In the genomic region with DNA sequence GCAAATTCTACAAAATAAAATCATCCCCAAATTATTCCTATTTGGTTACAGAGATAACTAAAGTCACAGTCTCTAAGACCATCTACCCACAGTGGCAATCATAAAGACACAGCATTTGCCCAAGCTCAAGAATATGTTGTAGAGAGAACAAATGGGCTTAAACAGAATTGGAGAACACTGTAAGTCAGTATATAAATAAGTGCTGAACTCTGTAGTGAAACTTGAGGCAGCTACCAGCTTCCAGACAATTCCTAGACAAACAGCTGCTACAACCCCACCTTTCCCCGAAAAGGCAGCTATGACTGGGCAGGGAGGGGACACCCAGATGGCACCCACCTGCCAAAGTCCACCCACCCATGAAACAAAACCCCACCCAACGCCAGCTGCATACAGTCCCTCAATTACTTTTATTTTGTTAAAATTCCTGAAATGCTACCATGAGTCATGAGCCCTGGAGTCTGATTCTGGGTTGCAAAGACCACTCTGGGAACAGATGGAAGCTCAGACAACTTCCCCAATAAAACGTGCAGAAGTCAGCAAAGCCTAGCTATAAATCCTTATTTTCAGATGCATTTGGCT, we compare ENCODE assay signal across 11 cellular contexts. TPM values are rescaled to one million over a fixed set of nuclear protein-coding genes. Genes with fewer than 3 reads are reported as not detected.
DNase-seq lines count a peak whose midpoint lies in the region; ATAC-seq and FAIRE-seq lines count a peak whose summit lies in the region.
"Had no signal": no experiment of that assay in that cellular context is flagged by ENCODE, and none has a peak within 500 bp of the region (broad histone marks: within the 10 kb centered on the region; RNA-seq: fewer than 3 reads in every experiment).

No MANE protein-coding gene starts in this region.

- no peak for FAIRE-seq in RCC 7860 (lab: Jason Lieb, UNC)

- peak overlapping the region; percentile 19 to 55 (median 36) for H3K9ac ChIP-seq in skeletal muscle tissue (ENCODE audit: low read depth in 1 of 3, low read length in 3 of 3)

- H3K27ac ChIP-seq in skeletal muscle tissue (ENCODE audit: low read depth, low read length), result peak overlapping the region; percentile 83

- H3K36me3 ChIP-seq in skeletal muscle tissue (ENCODE audit: control insufficient read depth in 3 of 3, insufficient read depth in 3 of 3, low read length in 3 of 3), result no peaks in the 10 kb centered on the region

- H3K4me3 ChIP-seq in skeletal muscle tissue (ENCODE audit: low read length in 3 of 3), result peak overlapping the region in 2 of 3 donors; percentile 15 to 28
- H3K4me3 ChIP-seq: lung had no signal

- no peak for ATAC-seq in GM21367 (IDR thresholded peaks at IDR 0.05; ENCODE audit: unreplicated experiment)

- H3K9me3 ChIP-seq in skeletal muscle tissue (ENCODE audit: control insufficient read depth in 3 of 3, low read length in 3 of 3), result no peaks in the 10 kb centered on the region

- no peaks in the 10 kb centered on the region for H3K27me3 ChIP-seq in skeletal muscle tissue (ENCODE audit: control insufficient read depth in 3 of 3, insufficient read depth in 3 of 3, low read length in 3 of 3)

- DNase-seq in GM04504 (ENCODE audit: low read depth) (peak; percentile 46), RCC 7860 (ENCODE audit: low spot score) (peak; percentile 13), fibroblast of peridontal ligament (ENCODE audit: extremely low read depth) (peak; percentile 66), GOT3 (lab: John Stamatoyannopoulos, UW) (no peak)
- DNase-seq in activated CD4-positive, alpha-beta T cell treated with anti-CD3 and anti-CD28 coated beads, Interleukin-2, amount 50 U/mL, for 4 hours, result no peak
- no peak for DNase-seq in activated CD4-positive, alpha-beta T cell treated with anti-CD3 and anti-CD28 coated beads for 4 hours
- DNase-seq: amniotic stem cell, erythroblast had no signal

- H3K4me1 ChIP-seq in skeletal muscle tissue (ENCODE audit: control insufficient read depth in 3 of 3, insufficient read depth in 3 of 3, low read length in 3 of 3), result peaks cover 54 to 74% (median 70%) of the 10 kb centered on the region in 3 donors

RNA-seq across cellular contexts. Expression of a gene that starts 24.4 kb away (rescaled TPM):
- total RNA-seq in skeletal muscle tissue, result 82.5 TPM

Comparison
In these comparisons a context has a peak if more than half of its experiments do, and no peak if none do; other contexts are left out.
1. DNase-seq: peak in GM04504 (single experiment), RCC 7860 (single experiment) and fibroblast of peridontal ligament (single experiment); none in activated CD4-positive, alpha-beta T cell treated with anti-CD3 and anti-CD28 coated beads, Interleukin-2, amount 50 U/mL, for 4 hours (0 of 2), activated CD4-positive, alpha-beta T cell treated with anti-CD3 and anti-CD28 coated beads for 4 hours (0 of 2) and GOT3 (single experiment).